In the genomic region with DNA sequence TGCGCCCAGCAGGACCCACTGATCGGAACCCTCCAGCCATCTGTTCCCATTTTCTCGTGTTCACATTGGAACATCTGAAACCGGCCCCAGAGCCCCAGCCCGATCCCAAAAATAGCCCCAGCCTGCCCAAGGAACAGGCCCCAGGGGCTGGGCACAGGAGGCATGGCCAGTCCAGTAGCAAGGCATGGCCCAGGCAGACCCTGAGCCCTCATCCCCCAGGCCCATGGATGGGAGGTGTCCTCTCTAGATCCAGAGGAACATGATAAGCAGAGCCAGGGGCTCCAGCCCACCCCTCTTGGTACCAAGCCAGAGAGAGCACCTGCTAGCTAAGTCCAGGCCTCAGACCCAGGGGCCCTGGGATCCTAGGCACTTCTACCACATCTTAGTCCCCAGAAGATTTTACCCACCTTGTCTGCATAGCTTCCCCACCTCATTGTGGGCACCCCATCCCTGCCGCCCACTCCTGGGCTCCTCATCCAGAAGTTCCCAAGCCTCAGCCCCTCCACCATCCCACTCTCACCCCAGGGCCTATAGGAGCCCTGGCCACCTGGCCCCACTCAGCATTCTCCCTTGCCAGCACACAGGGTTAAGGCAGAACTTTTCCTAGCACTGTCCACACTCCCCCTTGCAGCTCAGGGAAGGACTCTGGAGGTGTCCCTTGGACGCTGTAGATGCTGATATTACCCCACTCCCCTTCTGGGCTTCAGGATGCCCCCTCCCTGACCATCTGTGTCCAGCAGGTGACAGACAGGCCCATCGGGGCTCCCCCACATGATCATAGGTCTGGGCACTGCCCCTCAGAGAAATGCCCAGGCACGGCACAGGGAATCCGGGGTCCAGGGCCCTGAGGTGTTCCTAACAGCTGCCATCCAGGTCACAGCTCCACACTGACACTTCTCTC, we compare ENCODE assay signal across 10 cellular contexts. TPM values are rescaled to one million over a fixed set of nuclear protein-coding genes. Genes with fewer than 3 reads are reported as not detected.
A peak's percentile ranks its signal among the peaks of the same experiment; 100 is the strongest.
DNase-seq lines count a peak whose midpoint lies in the region; ATAC-seq, FAIRE-seq and TF ChIP-seq lines count a peak whose summit lies in the region.
"Had no signal": no experiment of that assay in that cellular context is flagged by ENCODE, and none has a peak within 500 bp of the region (broad histone marks: within the 10 kb centered on the region; RNA-seq: fewer than 3 reads in every experiment).

No MANE protein-coding gene starts in this region.

- TF ChIP-seq RAD21 in K562 (CRISPR knock-in tag; conservative IDR thresholded peaks at IDR 0.05 in 1 of 2, IDR thresholded peaks at IDR 0.05 in 1 of 2) (no peak), liver (IDR thresholded peaks at IDR 0.05) (no peak)

- BruUV-seq in K562 (replicated peaks; lab: Mats Ljungman, UMichigan): no TSS peak

- TF ChIP-seq EP300 in K562 (IDR thresholded peaks at IDR 0.05; ENCODE audit: low read length) (no peak), suprapubic skin (IDR thresholded peaks at IDR 0.05) (no peak)

- peak overlapping the region; percentile 17 for H3K4me3 Mint-ChIP-seq in T-helper 1 cell treated with Interleukin-12 subunit alpha and Interleukin-12 subunit beta and Interleukin-4 antibody, amounts not matched to agents 30 μg/mL and 1 μg/mL, for 36 hours

- POLR2A ChIA-PET in K562 (lab: Yijun Ruan, JAX): interaction anchor here (0.7 to 2.3 kb wide), 3 partner anchors 10 to 126 kb away, joined by 3 to 6 read pairs (median 5); a partner anchor contains a TSS

- H3K4me3 ChIP-seq in K562 (no peak overlapping the region), liver (ENCODE audit: low read depth in 1 of 3, low read length in 3 of 3) (no peak overlapping the region), suprapubic skin (peak overlapping the region; percentile 13)

- H2AFZ ChIP-seq in K562 (ENCODE audit: low read depth, low read length): no peak overlapping the region

- peak overlapping the region; percentile 97 for H3K27ac Mint-ChIP-seq in T-helper 1 cell treated with Interleukin-12 subunit alpha and Interleukin-12 subunit beta and Interleukin-4 antibody, amounts not matched to agents 30 μg/mL and 1 μg/mL, for 36 hours

- no peak overlapping the region for H3K4me2 ChIP-seq in K562 (ENCODE audit: insufficient read depth, low read length)

- H3K9me3 ChIP-seq in K562 (replicated peaks; ENCODE audit: control insufficient read depth, insufficient read depth, low read depth, low read length) (no peaks in the 10 kb centered on the region), liver (ENCODE audit: control insufficient read depth in 4 of 4, low read length in 3 of 4) (no peaks in the 10 kb centered on the region), suprapubic skin (no peaks in the 10 kb centered on the region)

- WGBS in K562 (ENCODE audit: insufficient coverage, low coverage, missing lambda C conversion rate): 79% methylated on average over 10 of the region's 10 CpGs
- 74% methylated on average over 10 of the region's 10 CpGs for WGBS in liver
- WGBS in suprapubic skin: 50% methylated on average over 2 of the region's 10 CpGs

- peaks cover 26% of the 10 kb centered on the region for H3K36me3 Mint-ChIP-seq in T-helper 1 cell treated with Interleukin-12 subunit alpha and Interleukin-12 subunit beta and Interleukin-4 antibody, amounts not matched to agents 30 μg/mL and 1 μg/mL, for 36 hours (ENCODE audit: low read depth)

- peaks cover 31% of the 10 kb centered on the region; the same call in 2 of the 3 replicates for H3K79me2 ChIP-seq in K562 (ENCODE audit: control insufficient read depth, insufficient read depth, low read length)

- TF ChIP-seq CTCF in K562 (IDR thresholded peaks at IDR 0.05 in 2 of 3, conservative IDR thresholded peaks at IDR 0.05 in 1 of 3; ENCODE audit: insufficient read depth in 2 of 3, low read depth in 1 of 3, low read length in 3 of 3): no peak
- TF ChIP-seq CTCF in liver (IDR thresholded peaks at IDR 0.05; ENCODE audit: low read depth, low read length, missing input control): no peak
- no peak for TF ChIP-seq CTCF in suprapubic skin (IDR thresholded peaks at IDR 0.05)

- peaks cover 5% of the 10 kb centered on the region for H3K9me1 ChIP-seq in K562 (ENCODE audit: control insufficient read depth, insufficient read depth, low read length)

- FAIRE-seq in K562 (lab: Jason Lieb, UNC): no peak
- FAIRE-seq: A204.1 had no signal

- no peak for DNase-seq in T-helper 1 cell
- DNase-seq in K562 (ENCODE audit: extremely low read depth in 1 of 4, low spot score in 3 of 4): no peak
- no peak for DNase-seq in suprapubic skin (ENCODE audit: low spot score in 2 of 2)
- no peak for DNase-seq in amniotic stem cell (lab: John Stamatoyannopoulos, UW)
- no peak for DNase-seq in NOMO-1 treated with DMSO at 0.1 percent for 48 hours (lab: John Stamatoyannopoulos, UW; ENCODE audit: unreplicated experiment)
- DNase-seq: NCI-H187 treated with DMSO at 0.1 percent for 48 hours had no signal

- TF ChIP-seq POLR2A in K562 (conservative IDR thresholded peaks at IDR 0.05): no peak
- TF ChIP-seq POLR2A in suprapubic skin (IDR thresholded peaks at IDR 0.05): no peak

- peaks cover 77% of the 10 kb centered on the region for H3K4me1 Mint-ChIP-seq in T-helper 1 cell treated with Interleukin-12 subunit alpha and Interleukin-12 subunit beta and Interleukin-4 antibody, amounts not matched to agents 30 μg/mL and 1 μg/mL, for 36 hours (ENCODE audit: low read depth)

- H3K27ac ChIP-seq in K562 (ENCODE audit: extremely low read depth, low read depth, low read length): 0 out of 3 replicates have a peak overlapping the region, but pooled peaks have one; percentile 38
- peak overlapping the region; percentile 86 to 94 for H3K27ac ChIP-seq in liver (ENCODE audit: low read depth in 1 of 2, low read length in 2 of 2)
- peak overlapping the region; percentile 96 for H3K27ac ChIP-seq in suprapubic skin

- H3K36me3 ChIP-seq in K562 (ENCODE audit: control insufficient read depth, insufficient read depth, low read length): no peaks in the 10 kb centered on the region
- no peaks in the 10 kb centered on the region for H3K36me3 ChIP-seq in liver (ENCODE audit: control insufficient read depth in 4 of 4, insufficient read depth in 3 of 4, low read depth in 1 of 4, low read length in 3 of 4)
- no peaks in the 10 kb centered on the region for H3K36me3 ChIP-seq in suprapubic skin

- no peaks in the 10 kb centered on the region for H4K20me1 ChIP-seq in K562 (replicated peaks; ENCODE audit: control insufficient read depth, insufficient read depth, low read length)

- in situ Hi-C loops in K562 (cut with MboI): no loop called here

- intact Hi-C loops in K562 (cut with micrococcal nuclease): no loop called here

- no peaks in the 10 kb centered on the region for H3K27me3 Mint-ChIP-seq in T-helper 1 cell treated with Interleukin-12 subunit alpha and Interleukin-12 subunit beta and Interleukin-4 antibody, amounts not matched to agents 30 μg/mL and 1 μg/mL, for 36 hours (ENCODE audit: low read depth)

- H3K9ac ChIP-seq in K562 (ENCODE audit: insufficient read depth in 1 of 2, low read depth in 2 of 2, low read length in 2 of 2) (peak overlapping the region; percentile 25 to 83; a peak in 3 of 4 replicates), liver (ENCODE audit: low read depth in 1 of 2, low read length in 2 of 2) (peak overlapping the region in 1 of 2 donors; percentile 23)

- ATAC-seq in K562: no peak
- no peak for ATAC-seq in activated CD4-positive, CD25-positive, alpha-beta regulatory T cell treated with anti-CD3 and anti-CD28 coated beads, Interleukin-2, amount 50 U/mL, for 24 hours

- H3K27me3 ChIP-seq in K562 (ENCODE audit: control insufficient read depth in 2 of 2, insufficient read depth in 2 of 2, low read length in 2 of 2) (no peaks in the 10 kb centered on the region; a peak in 1 of 5 replicates), liver (ENCODE audit: control insufficient read depth in 4 of 4, insufficient read depth in 4 of 4, low read length in 3 of 4) (no peaks in the 10 kb centered on the region), suprapubic skin (no peaks in the 10 kb centered on the region)

- CTCF ChIA-PET in K562 (lab: Yijun Ruan, JAX; ENCODE audit: low intra/inter-chr PET ratio): no interaction called here

- H3K9me3 Mint-ChIP-seq in T-helper 1 cell treated with Interleukin-12 subunit alpha and Interleukin-12 subunit beta and Interleukin-4 antibody, amounts not matched to agents 30 μg/mL and 1 μg/mL, for 36 hours: no peaks in the 10 kb centered on the region

- H3K4me1 ChIP-seq in K562 (replicated peaks in 1 of 2; ENCODE audit: control insufficient read depth in 2 of 2, insufficient read depth in 2 of 2, low read length in 2 of 2) (peaks cover 71 to 84% of the 10 kb centered on the region in 2 experiments), liver (ENCODE audit: control insufficient read depth in 4 of 4, insufficient read depth in 4 of 4, low read length in 3 of 4) (peaks cover 39 to 96% (median 78%) of the 10 kb centered on the region in 4 donors), suprapubic skin (peaks cover 100% of the 10 kb centered on the region)

RNA-seq across cellular contexts. Expression of a gene that starts 9.5 kb away (rescaled TPM):
- 10.2 and 17.0 TPM in 2 replicates for total RNA-seq in K562 (2011; cell fraction: chromatin; rRNA removed; ENCODE audit: low replicate concordance)
- 8.0 and 8.2 TPM in 2 replicates for total RNA-seq in K562 (2011; cell fraction: nucleolus; rRNA removed)
- 8.4 and 9.2 TPM in 2 replicates for total RNA-seq in K562 (2011; cell fraction: nucleoplasm; rRNA removed)
- total RNA-seq in K562 (2014; rRNA removed) (2.6 and 3.3 TPM in 2 replicates), K562 (2014; rRNA removed; fragmentation: Illumina TruSeq; extraction: Trizol) (0.38 and 0.76 TPM in 2 replicates), K562 (2015; rRNA removed; fragmentation: Illumina TruSeq; extraction: Trizol) (2.2 and 2.5 TPM in 2 replicates), K562 (2021) (14.6 and 17.9 TPM in 2 replicates), liver (10 to 100 TPM in 1 of 2 donors, 1 to 10 TPM in 1; 6.1 to 10.2 TPM), suprapubic skin (10 to 100 TPM; 50.0 to 58.9 (median 56.3) TPM)
- polyA plus RNA-seq in K562 (2011; rRNA removed) (0.61 and 1.3 TPM in 2 replicates), K562 (2014; fragmentation: Illumina TruSeq; extraction: Trizol) (7.6 and 10.1 TPM in 2 replicates), K562 (2014; fragmentation: Nextera tagmentation; extraction: Ambion mirVana) (under 1 TPM; 0.01 to 0.03 TPM), K562 (2014; rRNA removed) (4.8 and 5.3 TPM in 2 replicates), liver (10 to 100 TPM in 1 of 2 donors, 1 to 10 TPM in 1; 2.2 to 11.6 TPM)
- 0.52 and 2.5 TPM in 2 replicates for polyA plus RNA-seq in K562 (2011; cell fraction: cytosol; rRNA removed)
- polyA plus RNA-seq in K562 (2011; cell fraction: nucleus; rRNA removed): 6.3 and 14.0 TPM in 2 replicates
- 9.7 and 9.9 TPM in 2 replicates for polyA plus RNA-seq in K562 (2012)
- 0.33 and 0.60 TPM in 2 replicates for polyA minus RNA-seq in K562 (2011; rRNA and poly(A)+ RNA removed)
- 4.6 and 5.6 TPM in 2 replicates for polyA minus RNA-seq in K562 (2011; cell fraction: cytosol; rRNA and poly(A)+ RNA removed)
- polyA minus RNA-seq in K562 (2011; cell fraction: nucleus; rRNA and poly(A)+ RNA removed): 3.8 and 4.8 TPM in 2 replicates

RNA-seq across cellular contexts. Expression of a gene that starts 32.5 kb away (rescaled TPM):
- not detected in 2 replicates for total RNA-seq in K562 (2011; cell fraction: chromatin; rRNA removed; ENCODE audit: low replicate concordance)
- not detected in 2 replicates for total RNA-seq in K562 (2011; cell fraction: nucleolus; rRNA removed)
- not detected in 2 replicates for total RNA-seq in K562 (2011; cell fraction: nucleoplasm; rRNA removed)
- total RNA-seq in K562 (2014; rRNA removed) (not detected in 2 replicates), K562 (2014; rRNA removed; fragmentation: Illumina TruSeq; extraction: Trizol) (not detected in 2 replicates), K562 (2015; rRNA removed; fragmentation: Illumina TruSeq; extraction: Trizol) (not detected in 2 replicates), K562 (2021) (0.04 TPM in 1 of 2 replicates, not detected in the other), liver (not detected), suprapubic skin (not detected)
- polyA plus RNA-seq in K562 (2011; rRNA removed) (not detected in 2 replicates), K562 (2014; fragmentation: Illumina TruSeq; extraction: Trizol) (not detected in 2 replicates), K562 (2014; fragmentation: Nextera tagmentation; extraction: Ambion mirVana) (under 1 TPM; 0.03 to 0.06 TPM), K562 (2014; rRNA removed) (not detected in 2 replicates), liver (under 1 TPM; 0.06 to 0.92 TPM)
- polyA plus RNA-seq in K562 (2011; cell fraction: cytosol; rRNA removed): 0.03 TPM in 1 of 2 replicates, not detected in the other
- not detected in 2 replicates for polyA plus RNA-seq in K562 (2011; cell fraction: nucleus; rRNA removed)
- not detected in 2 replicates for polyA plus RNA-seq in K562 (2012)
- polyA minus RNA-seq in K562 (2011; rRNA and poly(A)+ RNA removed): not detected in 2 replicates
- polyA minus RNA-seq in K562 (2011; cell fraction: cytosol; rRNA and poly(A)+ RNA removed): not detected in 2 replicates
- not detected in 2 replicates for polyA minus RNA-seq in K562 (2011; cell fraction: nucleus; rRNA and poly(A)+ RNA removed)

RNA-seq across cellular contexts. Expression of a gene that starts 39.9 kb away (rescaled TPM):
- not detected in 2 replicates for total RNA-seq in K562 (2011; cell fraction: chromatin; rRNA removed; ENCODE audit: low replicate concordance)
- not detected in 2 replicates for total RNA-seq in K562 (2011; cell fraction: nucleolus; rRNA removed)
- total RNA-seq in K562 (2011; cell fraction: nucleoplasm; rRNA removed): not detected in 2 replicates
- total RNA-seq in K562 (2014; rRNA removed) (not detected in 2 replicates), K562 (2014; rRNA removed; fragmentation: Illumina TruSeq; extraction: Trizol) (not detected in 2 replicates), K562 (2015; rRNA removed; fragmentation: Illumina TruSeq; extraction: Trizol) (not detected in 2 replicates), K562 (2021) (not detected in 2 replicates), liver (not detected), suprapubic skin (not detected)
- polyA plus RNA-seq in K562 (2011; rRNA removed) (not detected in 2 replicates), K562 (2014; fragmentation: Illumina TruSeq; extraction: Trizol) (not detected in 2 replicates), K562 (2014; fragmentation: Nextera tagmentation; extraction: Ambion mirVana) (not detected), K562 (2014; rRNA removed) (not detected in 2 replicates), liver (not detected)
- polyA plus RNA-seq in K562 (2011; cell fraction: cytosol; rRNA removed): not detected in 2 replicates
- not detected in 2 replicates for polyA plus RNA-seq in K562 (2011; cell fraction: nucleus; rRNA removed)
- polyA plus RNA-seq in K562 (2012): not detected in 2 replicates
- polyA minus RNA-seq in K562 (2011; rRNA and poly(A)+ RNA removed): not detected in 2 replicates
- not detected in 2 replicates for polyA minus RNA-seq in K562 (2011; cell fraction: cytosol; rRNA and poly(A)+ RNA removed)
- polyA minus RNA-seq in K562 (2011; cell fraction: nucleus; rRNA and poly(A)+ RNA removed): not detected in 2 replicates

RNA-seq across cellular contexts. Expression of a gene that starts 55.4 kb away (rescaled TPM):
- not detected in 2 replicates for total RNA-seq in K562 (2011; cell fraction: chromatin; rRNA removed; ENCODE audit: low replicate concordance)
- total RNA-seq in K562 (2011; cell fraction: nucleolus; rRNA removed): not detected in 2 replicates
- not detected in 2 replicates for total RNA-seq in K562 (2011; cell fraction: nucleoplasm; rRNA removed)
- total RNA-seq in K562 (2014; rRNA removed) (not detected in 2 replicates), K562 (2014; rRNA removed; fragmentation: Illumina TruSeq; extraction: Trizol) (not detected in 2 replicates), K562 (2015; rRNA removed; fragmentation: Illumina TruSeq; extraction: Trizol) (not detected in 2 replicates), K562 (2021) (not detected in 2 replicates), liver (not detected), suprapubic skin (not detected)
- polyA plus RNA-seq in K562 (2011; rRNA removed) (not detected in 2 replicates), K562 (2014; fragmentation: Illumina TruSeq; extraction: Trizol) (not detected in 2 replicates), K562 (2014; fragmentation: Nextera tagmentation; extraction: Ambion mirVana) (not detected), K562 (2014; rRNA removed) (not detected in 2 replicates), liver (not detected)
- polyA plus RNA-seq in K562 (2011; cell fraction: cytosol; rRNA removed): not detected in 2 replicates
- not detected in 2 replicates for polyA plus RNA-seq in K562 (2011; cell fraction: nucleus; rRNA removed)
- not detected in 2 replicates for polyA plus RNA-seq in K562 (2012)
- not detected in 2 replicates for polyA minus RNA-seq in K562 (2011; rRNA and poly(A)+ RNA removed)
- not detected in 2 replicates for polyA minus RNA-seq in K562 (2011; cell fraction: cytosol; rRNA and poly(A)+ RNA removed)
- not detected in 2 replicates for polyA minus RNA-seq in K562 (2011; cell fraction: nucleus; rRNA and poly(A)+ RNA removed)

Comparison
In these comparisons a context has a peak if more than half of its experiments do, and no peak if none do; other contexts are left out.
1. H3K27ac ChIP-seq: peak in every context shown above with its lines; median percentile 96 in suprapubic skin; 90 in liver; 38 in K562.